ENCODE assay signal across 12 cellular contexts in the genomic region with DNA sequence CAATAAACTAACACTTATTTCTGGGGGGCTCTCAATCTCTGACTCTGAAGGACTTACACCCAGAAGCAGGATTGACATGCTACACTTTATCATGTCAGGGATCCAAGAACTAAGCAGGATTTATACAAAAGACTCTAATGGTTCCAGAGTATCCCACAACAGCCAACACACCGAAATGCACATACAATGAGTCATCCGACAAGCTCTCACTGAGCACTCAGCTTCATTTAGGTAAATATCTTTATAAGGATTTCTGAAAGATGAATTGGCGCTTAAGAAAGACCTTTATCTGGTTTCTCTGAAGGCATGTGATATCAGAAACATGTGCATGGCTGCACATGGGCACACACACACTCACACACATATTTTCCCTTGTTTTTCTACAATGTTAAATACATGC.
DNase-seq lines count a peak whose midpoint lies in the region; TF ChIP-seq lines count a peak whose summit lies in the region.
"Had no signal": no experiment of that assay in that cellular context is flagged by ENCODE, and none has a peak within 500 bp of the region (broad histone marks: within the 10 kb centered on the region; RNA-seq: fewer than 3 reads in every experiment).

No MANE protein-coding gene starts in this region.

- H3K27ac ChIP-seq in SJCRH30 (peak overlapping the region; percentile 90), mammary epithelial cell (ENCODE audit: insufficient read depth, low read depth, low read length) (no peak overlapping the region)
- no peak overlapping the region for H3K27ac ChIP-seq in effector memory CD4-positive, alpha-beta T cell (ENCODE audit: insufficient read depth, low read length, poor library complexity, severe bottlenecking)
- H3K27ac ChIP-seq: Peyer's patch, upper lobe of left lung had no signal

- in situ Hi-C loops in mammary epithelial cell (cut with MboI; ENCODE audit: low sequenced_read_pairs in 2 of 2): no loop called here

- TF ChIP-seq CTCF in kidney epithelial cell (IDR thresholded peaks at IDR 0.05; ENCODE audit: insufficient read depth, low read length, poor library complexity, severe bottlenecking): no peak
- TF ChIP-seq CTCF in mammary epithelial cell (conservative IDR thresholded peaks at IDR 0.05 in 1 of 2, IDR thresholded peaks at IDR 0.05 in 1 of 2; ENCODE audit: extremely low read depth in 1 of 2, insufficient read depth in 1 of 2, low read depth in 1 of 2, low read length in 2 of 2): no peak

- dilution Hi-C loops in mammary epithelial cell (cut with HindIII; ENCODE audit: low sequenced_read_pairs): no loop called here

- H3K4me1 ChIP-seq in SJCRH30 (peaks cover 50% of the 10 kb centered on the region), mammary epithelial cell (ENCODE audit: insufficient read depth, low read length) (no peaks in the 10 kb centered on the region)
- H3K4me1 ChIP-seq in effector memory CD4-positive, alpha-beta T cell (ENCODE audit: control insufficient read depth, insufficient read depth, low read length, poor library complexity, severe bottlenecking): no peaks in the 10 kb centered on the region
- H3K4me1 ChIP-seq: Peyer's patch, upper lobe of left lung had no signal

- H4K20me1 ChIP-seq in mammary epithelial cell (ENCODE audit: insufficient read depth, low read length): no peaks in the 10 kb centered on the region

- H3K4me3 ChIP-seq in SJCRH30 (no peak overlapping the region), kidney epithelial cell (ENCODE audit: low read depth, low read length) (no peak overlapping the region), mammary epithelial cell (replicated peaks in 1 of 3; ENCODE audit: insufficient read depth in 1 of 3, low read depth in 2 of 3, low read length in 3 of 3) (no peak overlapping the region)
- no peak overlapping the region for H3K4me3 ChIP-seq in effector memory CD4-positive, alpha-beta T cell (ENCODE audit: insufficient read depth, low read depth, low read length, poor library complexity, severe bottlenecking)
- H3K4me3 ChIP-seq: Peyer's patch, upper lobe of left lung had no signal

- intact Hi-C loops in mammary epithelial cell (cut with micrococcal nuclease): no loop called here

- no peaks in the 10 kb centered on the region for H3K9me3 ChIP-seq in SJCRH30 (replicated peaks)
- H3K9me3 ChIP-seq in mammary epithelial cell (replicated peaks; ENCODE audit: insufficient read depth, low read length): peaks cover 6% of the 10 kb centered on the region
- H3K9me3 ChIP-seq in effector memory CD4-positive, alpha-beta T cell (ENCODE audit: control insufficient read depth, low read length): peaks cover 4% of the 10 kb centered on the region
- H3K9me3 ChIP-seq: Peyer's patch, upper lobe of left lung had no signal

- DNase-seq in DMS53 treated with DMSO at 0.1 percent for 48 hours (lab: John Stamatoyannopoulos, UW; ENCODE audit: unreplicated experiment) (peak; percentile 91), NCI-H1436 (lab: John Stamatoyannopoulos, UW) (peak; percentile 44), SJCRH30 (peak; percentile 19 to 57), kidney epithelial cell (ENCODE audit: low read depth) (peak; percentile 29), mammary epithelial cell (no peak), A172 (ENCODE audit: low spot score) (no peak), superior temporal gyrus (ENCODE audit: extremely low spot score) (no peak)
- no peak for DNase-seq in effector memory CD4-positive, alpha-beta T cell
- DNase-seq: activated CD4-positive, alpha-beta T cell treated with anti-CD3 and anti-CD28 coated beads for 36 hours; Peyer's patch; stimulated activated naive B cell treated with anti-CD40 and anti-IgM and Interleukin-4, amounts not matched to agents 10 μg/mL and 1 μg/mL and 100 μg/mL, for 72 hours had no signal

- H3K9ac ChIP-seq in mammary epithelial cell (ENCODE audit: insufficient read depth, low read length): no peak overlapping the region

- 72% methylated on average over 3 of the region's 3 CpGs for WGBS in mammary epithelial cell (ENCODE audit: low coverage, missing lambda C conversion rate)

- H2AFZ ChIP-seq in mammary epithelial cell (ENCODE audit: low read depth, low read length): no peak overlapping the region

- H3K36me3 ChIP-seq in SJCRH30 (no peaks in the 10 kb centered on the region), kidney epithelial cell (ENCODE audit: control insufficient read depth, insufficient read depth, low read length) (no peaks in the 10 kb centered on the region), mammary epithelial cell (ENCODE audit: insufficient read depth, low read length) (no peaks in the 10 kb centered on the region)
- no peaks in the 10 kb centered on the region for H3K36me3 ChIP-seq in effector memory CD4-positive, alpha-beta T cell (ENCODE audit: control insufficient read depth, insufficient read depth, low read length)
- H3K36me3 ChIP-seq: Peyer's patch, upper lobe of left lung had no signal

- H3K4me2 ChIP-seq in mammary epithelial cell (ENCODE audit: insufficient read depth, low read depth, low read length): no peak overlapping the region

- no peaks in the 10 kb centered on the region for H3K27me3 ChIP-seq in SJCRH30
- no peaks in the 10 kb centered on the region for H3K27me3 ChIP-seq in kidney epithelial cell (ENCODE audit: control insufficient read depth, insufficient read depth, low read length)
- no peaks in the 10 kb centered on the region for H3K27me3 ChIP-seq in mammary epithelial cell (ENCODE audit: insufficient read depth, low read length)
- H3K27me3 ChIP-seq in effector memory CD4-positive, alpha-beta T cell (replicated peaks; ENCODE audit: control insufficient read depth, insufficient read depth, low read length, poor library complexity, severe bottlenecking): no peaks in the 10 kb centered on the region
- H3K27me3 ChIP-seq: Peyer's patch, upper lobe of left lung had no signal

- CTCF ChIA-PET in mammary epithelial cell (lab: Charles Lee; ENCODE audit: low non-redundant PET): no interaction called here

- no peaks in the 10 kb centered on the region for H3K79me2 ChIP-seq in mammary epithelial cell (ENCODE audit: insufficient read depth, low read length)

- BruUV-seq in mammary epithelial cell (replicated peaks; lab: Mats Ljungman, UMichigan): no TSS peak

Comparison
In these comparisons a context has a peak if more than half of its experiments do, and no peak if none do; other contexts are left out.
1. DNase-seq: peak in DMS53 treated with DMSO at 0.1 percent for 48 hours (single experiment), NCI-H1436 (single experiment), SJCRH30 (2 of 2) and kidney epithelial cell (single experiment); none in mammary epithelial cell (single experiment), A172 (single experiment), effector memory CD4-positive, alpha-beta T cell (0 of 3) and superior temporal gyrus (single experiment).